In the genomic region with DNA sequence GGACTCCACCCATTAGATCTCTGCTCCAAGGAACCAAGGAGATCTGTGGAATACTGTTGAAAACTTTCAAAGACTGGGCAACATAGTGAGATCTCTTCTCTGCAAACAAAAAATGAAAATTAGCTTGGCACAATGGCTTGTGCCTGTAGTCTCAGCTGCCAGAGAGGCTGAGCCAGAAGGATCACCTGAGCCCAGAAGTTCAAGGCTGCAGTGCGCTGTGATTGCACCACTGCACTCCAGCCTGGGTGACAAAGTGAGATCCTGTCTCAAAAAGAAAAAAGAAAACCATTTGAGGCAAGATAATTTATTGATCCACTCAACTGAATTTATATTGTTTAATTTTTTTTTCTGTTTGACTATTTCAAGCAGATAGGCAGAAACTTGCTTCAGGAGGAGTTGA, we compare ENCODE assay signal across 35 cellular contexts.
"Had no signal": no experiment of that assay in that cellular context is flagged by ENCODE, and none has a peak within 500 bp of the region (broad histone marks: within the 10 kb centered on the region; RNA-seq: fewer than 3 reads in every experiment).

No MANE protein-coding gene starts in this region.

- H3K4me3 ChIP-seq: MG63 had no signal

- H3K36me3 ChIP-seq: MG63 had no signal

- DNase-seq: Karpas-422, Kasumi-1, MG63, MM.1S, MV-4-11, NCI-H1048, NCI-H1092, NCI-H1092 treated with DMSO at 0.1 percent for 48 hours, NCI-H1105, NCI-H1105 treated with DMSO at 0.1 percent for 48 hours, NCI-H1417, NCI-H1417 treated with DMSO at 0.1 percent for 48 hours, NCI-H1436, NCI-H1436 treated with DMSO at 0.1 percent for 48 hours, NCI-H146, NCI-H1694, NCI-H1694 treated with DMSO at 0.1 percent for 48 hours, NCI-H187, NCI-H187 treated with DMSO at 0.1 percent for 48 hours, NCI-H1930, NCI-H2029, NCI-H2029 treated with DMSO at 0.1 percent for 48 hours, NCI-H2081, NCI-H2081 treated with DMSO at 0.1 percent for 48 hours, NCI-H2107, NCI-H2171, NCI-H2171 treated with DMSO at 0.1 percent for 48 hours, NCI-H2227 treated with DMSO at 0.1 percent for 48 hours, NCI-H226, NCI-H345, NCI-H446, NCI-H446 treated with DMSO at 0.1 percent for 48 hours, NCI-H510A, NCI-H510A treated with DMSO at 0.1 percent for 48 hours, NCI-H524 had no signal

- H3K9me3 ChIP-seq: MG63 had no signal
